8 cellular contexts compared by ENCODE assay signal in the genomic region with DNA sequence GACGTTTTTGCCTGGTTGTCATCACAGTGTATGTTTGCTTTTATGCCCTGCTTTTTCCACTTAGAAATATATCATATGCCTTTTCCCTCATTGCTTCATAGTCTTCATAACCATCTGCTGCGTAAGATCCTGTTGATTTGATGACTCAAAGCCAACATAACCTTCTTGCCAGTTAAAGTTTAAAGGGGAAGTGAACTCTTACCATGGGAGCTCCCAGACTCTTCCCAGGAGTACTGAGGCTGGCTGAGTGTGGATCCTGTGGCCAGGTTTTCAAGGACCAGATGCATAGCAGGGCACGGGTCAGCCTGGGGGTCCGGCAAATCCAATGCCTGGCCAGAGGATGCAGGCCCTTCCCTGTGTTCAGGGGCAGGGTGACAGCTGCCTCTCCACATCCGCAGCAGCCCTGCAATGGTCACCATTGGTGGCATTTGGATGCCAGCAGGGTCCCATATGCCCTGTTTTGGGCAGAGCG. TPM values are rescaled to one million over a fixed set of nuclear protein-coding genes. Genes with fewer than 3 reads are reported as not detected.
DNase-seq lines count a peak whose midpoint lies in the region; ATAC-seq and TF ChIP-seq lines count a peak whose summit lies in the region.

No MANE protein-coding gene starts in this region.

- no peak for DNase-seq in Right ventricle myocardium inferior (ENCODE audit: missing footprints)
- no peak for DNase-seq in cardiac septum (ENCODE audit: low spot score)
- peak; percentile 90 for DNase-seq in astrocyte of the spinal cord (ENCODE audit: low read depth, low spot score)
- no peak for DNase-seq in left lobe of liver (ENCODE audit: low spot score)
- DNase-seq in germinal center (ENCODE audit: low spot score), result no peak
- DNase-seq in NCI-H748 treated with DMSO at 0.1 percent for 48 hours (lab: John Stamatoyannopoulos, UW), result no peak

- intact Hi-C loops in Right ventricle myocardium inferior (cut with DNase I) (no loop called here), cardiac septum (cut with DNase I) (no loop called here)

- no peak for TF ChIP-seq CTCF in astrocyte of the spinal cord (IDR thresholded peaks at IDR 0.05; ENCODE audit: low read depth, low read length)

- in situ Hi-C loops in astrocyte of the spinal cord (cut with HindIII; ENCODE audit: low sequenced_read_pairs), result no loop called here

- ATAC-seq in Right ventricle myocardium inferior (peak; percentile 64), left lobe of liver (peak; percentile 75), GM18498 (IDR thresholded peaks at IDR 0.05; ENCODE audit: unreplicated experiment) (no peak), HG03159 (IDR thresholded peaks at IDR 0.05; ENCODE audit: unreplicated experiment) (no peak)

- H3K4me3 ChIP-seq in astrocyte of the spinal cord (ENCODE audit: low read depth, low read length), result no peak overlapping the region

RNA-seq across cellular contexts. Expression of a gene that starts 42.0 kb away (rescaled TPM):
- 26.3 TPM for total RNA-seq in Right ventricle myocardium inferior
- 29.6 TPM for total RNA-seq in cardiac septum
- 19.7 TPM for total RNA-seq in left lobe of liver

RNA-seq across cellular contexts. Expression of a gene that starts 52.6 kb away (rescaled TPM):
- total RNA-seq in Right ventricle myocardium inferior (34.1 TPM), cardiac septum (30.5 TPM), left lobe of liver (30.7 TPM)

Comparison
In these comparisons a context has a peak if more than half of its experiments do, and no peak if none do; other contexts are left out.
1. ATAC-seq: peak in Right ventricle myocardium inferior (single experiment) and left lobe of liver (single experiment); none in GM18498 (single experiment) and HG03159 (single experiment).